In the genomic region with DNA sequence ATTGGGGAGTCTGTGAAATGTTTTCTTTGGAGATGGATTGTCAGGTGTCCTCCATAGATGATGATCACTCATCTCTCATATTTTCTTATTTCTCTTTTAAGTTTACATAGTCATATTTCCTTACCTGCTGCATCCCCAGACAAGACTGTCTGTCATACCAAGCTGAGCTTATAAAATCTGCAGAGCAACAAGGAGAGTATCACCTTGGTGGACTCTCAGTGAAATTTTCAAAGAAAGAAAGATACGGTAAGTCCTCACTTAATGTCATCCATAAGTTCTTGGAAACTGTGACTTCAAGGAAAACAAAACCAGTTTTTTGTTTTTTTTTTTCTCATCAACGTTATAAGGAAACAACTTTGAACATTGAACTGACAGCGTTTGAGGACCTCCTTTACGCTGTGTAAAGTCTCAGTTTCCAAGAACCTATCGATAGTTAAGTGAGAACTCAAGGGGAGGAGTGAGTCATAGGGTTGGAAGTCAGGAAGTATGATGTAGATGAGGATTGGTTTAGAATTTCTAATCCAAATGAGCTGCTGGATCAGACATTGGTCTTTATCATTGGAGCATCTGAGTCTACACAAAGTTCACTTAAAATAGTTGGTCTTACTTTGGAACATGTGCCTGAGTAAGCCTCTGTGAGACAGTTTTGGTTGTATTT, we compare ENCODE assay signal across 1 cellular context.
TF ChIP-seq lines count a peak whose summit lies in the region.

No MANE protein-coding gene starts in this region.

TF ChIP-seq in WTC11, 78 proteins besides CTCF, POLR2A, EP300 and RAD21 (continued from another document):
- TF ChIP-seq, protein P1, sequence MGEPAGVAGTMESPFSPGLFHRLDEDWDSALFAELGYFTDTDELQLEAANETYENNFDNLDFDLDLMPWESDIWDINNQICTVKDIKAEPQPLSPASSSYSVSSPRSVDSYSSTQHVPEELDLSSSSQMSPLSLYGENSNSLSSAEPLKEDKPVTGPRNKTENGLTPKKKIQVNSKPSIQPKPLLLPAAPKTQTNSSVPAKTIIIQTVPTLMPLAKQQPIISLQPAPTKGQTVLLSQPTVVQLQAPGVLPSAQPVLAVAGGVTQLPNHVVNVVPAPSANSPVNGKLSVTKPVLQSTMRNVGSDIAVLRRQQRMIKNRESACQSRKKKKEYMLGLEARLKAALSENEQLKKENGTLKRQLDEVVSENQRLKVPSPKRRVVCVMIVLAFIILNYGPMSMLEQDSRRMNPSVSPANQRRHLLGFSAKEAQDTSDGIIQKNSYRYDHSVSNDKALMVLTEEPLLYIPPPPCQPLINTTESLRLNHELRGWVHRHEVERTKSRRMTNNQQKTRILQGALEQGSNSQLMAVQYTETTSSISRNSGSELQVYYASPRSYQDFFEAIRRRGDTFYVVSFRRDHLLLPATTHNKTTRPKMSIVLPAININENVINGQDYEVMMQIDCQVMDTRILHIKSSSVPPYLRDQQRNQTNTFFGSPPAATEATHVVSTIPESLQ (CRISPR knock-in tag; IDR thresholded peaks at IDR 0.05): no peak
- no peak for TF ChIP-seq TEAD1 (CRISPR knock-in tag; IDR thresholded peaks at IDR 0.05)
- TF ChIP-seq KAT7 (CRISPR knock-in tag; IDR thresholded peaks at IDR 0.05; ENCODE audit: borderline replicate concordance): no peak
- TF ChIP-seq MYBL2 (CRISPR knock-in tag; IDR thresholded peaks at IDR 0.05): no peak
- TF ChIP-seq, protein P2, sequence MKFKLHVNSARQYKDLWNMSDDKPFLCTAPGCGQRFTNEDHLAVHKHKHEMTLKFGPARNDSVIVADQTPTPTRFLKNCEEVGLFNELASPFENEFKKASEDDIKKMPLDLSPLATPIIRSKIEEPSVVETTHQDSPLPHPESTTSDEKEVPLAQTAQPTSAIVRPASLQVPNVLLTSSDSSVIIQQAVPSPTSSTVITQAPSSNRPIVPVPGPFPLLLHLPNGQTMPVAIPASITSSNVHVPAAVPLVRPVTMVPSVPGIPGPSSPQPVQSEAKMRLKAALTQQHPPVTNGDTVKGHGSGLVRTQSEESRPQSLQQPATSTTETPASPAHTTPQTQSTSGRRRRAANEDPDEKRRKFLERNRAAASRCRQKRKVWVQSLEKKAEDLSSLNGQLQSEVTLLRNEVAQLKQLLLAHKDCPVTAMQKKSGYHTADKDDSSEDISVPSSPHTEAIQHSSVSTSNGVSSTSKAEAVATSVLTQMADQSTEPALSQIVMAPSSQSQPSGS (CRISPR knock-in tag; IDR thresholded peaks at IDR 0.05; ENCODE audit: borderline replicate concordance, low read depth): no peak
